21 cellular contexts compared by ENCODE assay signal in genomic region chr15:30939161-30939560, GRCh38. TPM values are rescaled to one million over a fixed set of nuclear protein-coding genes. Genes with fewer than 3 reads are reported as not detected.
A peak's percentile ranks its signal among the peaks of the same experiment; 100 is the strongest.
DNase-seq lines count a peak whose midpoint lies in the region; ATAC-seq, FAIRE-seq and TF ChIP-seq lines count a peak whose summit lies in the region.
"Had no signal": no experiment of that assay in that cellular context is flagged by ENCODE, and none has a peak within 500 bp of the region (broad histone marks: within the 10 kb centered on the region; RNA-seq: fewer than 3 reads in every experiment).

No MANE protein-coding gene starts in this region.

- H3K27ac Mint-ChIP-seq in T-helper 17 cell = peak overlapping the region; percentile 14
- H3K27ac Mint-ChIP-seq: B cell; CD4-positive, alpha-beta T cell; CD8-positive, alpha-beta T cell had no signal

- no peak overlapping the region for H2BK120ac ChIP-seq in neuronal stem cell (ENCODE audit: low read depth, low read length)

- H3K4me2 ChIP-seq in neuronal stem cell (ENCODE audit: insufficient read depth, low read length, poor library complexity, severe bottlenecking) = no peak overlapping the region
- H3K4me2 ChIP-seq: BLaER1 treated with 17β-estradiol and CSF1 and Interleukin-3, amounts not matched to agents 10 nM and 100 nM had no signal

- H2BK15ac ChIP-seq in neuronal stem cell (ENCODE audit: low read length) = no peak overlapping the region

- 90% methylated on average over 7 of the region's 7 CpGs for WGBS in esophagus muscularis mucosa
- no CpG with 5 or more reads among the region's 7 CpGs for WGBS in neuronal stem cell (ENCODE audit: extremely low coverage in 2 of 2, insufficient read length in 2 of 2, insufficient replicate concordance in 1 of 2), 2 donors

- no peak overlapping the region for H3K4me3 Mint-ChIP-seq in T-helper 17 cell
- H3K4me3 Mint-ChIP-seq: B cell; CD4-positive, alpha-beta T cell; CD8-positive, alpha-beta T cell had no signal

- H3K27ac ChIP-seq in esophagus muscularis mucosa (replicated peaks in 1 of 4) (no peak overlapping the region), neuronal stem cell (replicated peaks; ENCODE audit: low read length) (no peak overlapping the region)
- H3K27ac ChIP-seq: BLaER1 treated with 17β-estradiol and CSF1 and Interleukin-3, amounts not matched to agents 10 nM and 100 nM; C4-2B had no signal

- TF ChIP-seq POLR2A in esophagus muscularis mucosa (IDR thresholded peaks at IDR 0.05; ENCODE audit: low read depth) = no peak

- in situ Hi-C loops in ACHN (cut with HindIII; ENCODE audit: low pct_ligation_motif_present, low pct_unique_long_range_greater_than_20kb, low sequenced_read_pairs) = no loop called here

- peaks cover 5% of the 10 kb centered on the region for H3K36me3 Mint-ChIP-seq in T-helper 17 cell (ENCODE audit: low read depth)

- H3K9me3 ChIP-seq in T-helper 17 cell (ENCODE audit: control insufficient read depth, low read length, poor library complexity, severe bottlenecking) (no peaks in the 10 kb centered on the region), esophagus muscularis mucosa (no peaks in the 10 kb centered on the region), neuronal stem cell (replicated peaks in 1 of 2; ENCODE audit: control insufficient read depth in 2 of 2, insufficient read depth in 1 of 2, low read depth in 1 of 2, low read length in 2 of 2) (peaks cover 0 to 2% of the 10 kb centered on the region in 2 donors)
- H3K9me3 ChIP-seq: BLaER1 treated with 17β-estradiol and CSF1 and Interleukin-3, amounts not matched to agents 10 nM and 100 nM; Caco-2 had no signal

- peak overlapping the region; percentile 44 for H3K9ac ChIP-seq in neuronal stem cell (ENCODE audit: low read depth, low read length, poor library complexity)
- H3K9ac ChIP-seq: BLaER1 treated with 17β-estradiol and CSF1 and Interleukin-3, amounts not matched to agents 10 nM and 100 nM had no signal

- no peaks in the 10 kb centered on the region for H3K79me1 ChIP-seq in neuronal stem cell (ENCODE audit: low read depth, low read length)

- H3K14ac ChIP-seq in neuronal stem cell (ENCODE audit: low read length) = no peak overlapping the region

- no peak overlapping the region for H3K4me3 ChIP-seq in esophagus muscularis mucosa
- no peak overlapping the region for H3K4me3 ChIP-seq in neuronal stem cell (ENCODE audit: low read length in 2 of 2)
- H3K4me3 ChIP-seq: BLaER1 treated with 17β-estradiol and CSF1 and Interleukin-3, amounts not matched to agents 10 nM and 100 nM had no signal

- peak overlapping the region; percentile 84 for H3K4ac ChIP-seq in neuronal stem cell (ENCODE audit: low read length)

- H2BK5ac ChIP-seq in neuronal stem cell (ENCODE audit: low read length) = no peak overlapping the region

- no peak overlapping the region for H4K91ac ChIP-seq in neuronal stem cell (ENCODE audit: low read depth, low read length, poor library complexity)

- H3K36me3 ChIP-seq in esophagus muscularis mucosa = peaks cover 57 to 93% (median 85%) of the 10 kb centered on the region in 4 donors
- H3K36me3 ChIP-seq in neuronal stem cell (replicated peaks in 1 of 2; ENCODE audit: control insufficient read depth in 2 of 2, insufficient read depth in 2 of 2, low read length in 2 of 2) = peaks cover 35 to 99% of the 10 kb centered on the region in 2 donors

- ATAC-seq in left ventricle myocardium superior (peak; percentile 34), T-helper 17 cell (no peak)
- ATAC-seq: CD8-positive, alpha-beta T cell had no signal

- no peaks in the 10 kb centered on the region for H3K27me3 Mint-ChIP-seq in T-helper 17 cell
- H3K27me3 Mint-ChIP-seq: B cell; CD4-positive, alpha-beta T cell had no signal

- TF ChIP-seq CTCF in esophagus muscularis mucosa (IDR thresholded peaks at IDR 0.05) = no peak

- no peak for TF ChIP-seq EP300 in esophagus muscularis mucosa (IDR thresholded peaks at IDR 0.05)

- H3K4me1 ChIP-seq in esophagus muscularis mucosa (no peaks in the 10 kb centered on the region), neuronal stem cell (ENCODE audit: control insufficient read depth in 2 of 2, insufficient read depth in 1 of 2, low read depth in 1 of 2, low read length in 2 of 2) (no peaks in the 10 kb centered on the region)
- H3K4me1 ChIP-seq: Caco-2 had no signal

- no peak overlapping the region for H2BK12ac ChIP-seq in neuronal stem cell (ENCODE audit: low read length)

- H3K18ac ChIP-seq in neuronal stem cell (ENCODE audit: low read length) = no peak overlapping the region

- peaks cover 2% of the 10 kb centered on the region for H3K4me1 Mint-ChIP-seq in T-helper 17 cell

- H2AFZ ChIP-seq in neuronal stem cell (ENCODE audit: low read length) = no peak overlapping the region

- H3K27me3 ChIP-seq in esophagus muscularis mucosa = no peaks in the 10 kb centered on the region
- H3K27me3 ChIP-seq in neuronal stem cell (ENCODE audit: control insufficient read depth in 3 of 3, insufficient read depth in 3 of 3, low read depth in 1 of 3, low read length in 3 of 3) = no peaks in the 10 kb centered on the region
- H3K27me3 ChIP-seq: BLaER1 treated with 17β-estradiol and CSF1 and Interleukin-3, amounts not matched to agents 10 nM and 100 nM had no signal

- H3K23ac ChIP-seq in neuronal stem cell (ENCODE audit: low read depth, low read length, poor library complexity) = no peak overlapping the region

- DNase-seq in left ventricle myocardium superior = no peak
- DNase-seq in cardiac septum (ENCODE audit: low spot score) = no peak
- no peak for DNase-seq in T-helper 17 cell
- DNase-seq in esophagus muscularis mucosa (ENCODE audit: extremely low spot score) = peak; percentile 70
- DNase-seq in neuronal stem cell (ENCODE audit: low spot score) = no peak
- no peak for DNase-seq in ACHN
- no peak for DNase-seq in A172 (ENCODE audit: low spot score)
- no peak for DNase-seq in RCC 7860 (ENCODE audit: low spot score)
- DNase-seq: 8988T; AML-193; Caco-2; Calu3; CD4-positive, alpha-beta T cell; CD8-positive, alpha-beta T cell; DMS79 treated with DMSO at 0.1 percent for 48 hours; GF-D8 had no signal

- peak overlapping the region; percentile 65 for H4K8ac ChIP-seq in neuronal stem cell (ENCODE audit: low read depth, low read length)

- no peak overlapping the region for H2AK5ac ChIP-seq in neuronal stem cell (ENCODE audit: low read depth, low read length)

- intact Hi-C loops in left ventricle myocardium superior (cut with micrococcal nuclease) (no loop called here), cardiac septum (cut with DNase I) (no loop called here), esophagus muscularis mucosa (cut with DNase I) (no loop called here)

- no peak for FAIRE-seq in RCC 7860 (lab: Jason Lieb, UNC)
- FAIRE-seq: D721Med, GM19239 had no signal

RNA-seq across cellular contexts. Expression of gene FAN1, which starts 35.4 kb away (rescaled TPM):
- total RNA-seq in left ventricle myocardium superior (26.3 TPM), cardiac septum (15.9 TPM), T-helper 17 cell (10 to 100 TPM; 23.2 to 28.4 TPM), esophagus muscularis mucosa (10 to 100 TPM; 13.6 to 18.7 (median 17.4) TPM)
- polyA plus RNA-seq in neuronal stem cell (2013, experiment 1 of 2) = 13.8 TPM
- 13.3 TPM for polyA plus RNA-seq in neuronal stem cell (2013, experiment 2 of 2)
- 17.7 and 21.9 TPM in 2 replicates for total RNA-seq in A172 (2014; rRNA removed; shearing (Covaris generic))

RNA-seq across cellular contexts. Expression of gene MTMR10, which starts 52.3 kb away (rescaled TPM):
- total RNA-seq in left ventricle myocardium superior = 34.8 TPM
- total RNA-seq in cardiac septum = 27.5 TPM
- 10 to 100 TPM; 33.3 to 38.6 TPM for total RNA-seq in T-helper 17 cell
- 10 to 100 TPM; 27.4 to 32.3 (median 30.2) TPM for total RNA-seq in esophagus muscularis mucosa
- 7.8 TPM for polyA plus RNA-seq in neuronal stem cell (2013, experiment 1 of 2)
- polyA plus RNA-seq in neuronal stem cell (2013, experiment 2 of 2) = 7.9 TPM
- 14.4 and 20.9 TPM in 2 replicates for total RNA-seq in A172 (2014; rRNA removed; shearing (Covaris generic))
